ENCODE assay signal across 19 cellular contexts in the genomic region with DNA sequence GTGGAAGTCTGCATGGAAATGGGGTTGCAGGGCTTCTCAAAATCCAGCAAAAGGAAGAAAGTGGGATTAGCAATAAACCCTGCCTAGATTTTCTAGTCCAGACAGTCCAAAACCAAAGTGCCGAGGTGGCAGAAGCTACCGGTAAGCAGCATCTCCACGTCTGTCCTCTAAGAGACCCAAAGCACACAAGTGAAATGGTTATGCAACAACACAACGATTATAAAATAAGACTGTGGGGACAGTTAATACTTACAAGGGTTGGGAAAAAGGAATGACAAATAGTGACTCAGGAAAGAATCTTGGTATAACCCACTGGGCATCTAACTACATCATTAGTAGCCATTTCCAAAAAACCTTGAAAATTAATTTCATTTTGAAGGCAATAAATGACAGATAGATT. TPM values are rescaled to one million over a fixed set of nuclear protein-coding genes. Genes with fewer than 3 reads are reported as not detected.
DNase-seq lines count a peak whose midpoint lies in the region; ATAC-seq, FAIRE-seq and TF ChIP-seq lines count a peak whose summit lies in the region.
"Had no signal": no experiment of that assay in that cellular context is flagged by ENCODE, and none has a peak within 500 bp of the region (broad histone marks: within the 10 kb centered on the region; RNA-seq: fewer than 3 reads in every experiment).

No MANE protein-coding gene starts in this region.

- no peaks in the 10 kb centered on the region for H3K27me3 Mint-ChIP-seq in activated naive CD4-positive, alpha-beta T cell treated with anti-CD3 and anti-CD28 coated beads, Interleukin-2, amount 10 ng/mL, durations not matched to agents 7 days and 5 days
- H3K27me3 Mint-ChIP-seq: activated CD8-positive, alpha-beta T cell treated with anti-CD3 and anti-CD28 coated beads for 36 hours; memory B cell; stimulated activated naive B cell treated with anti-CD40 and anti-IgM and Interleukin-4, amounts not matched to agents 10 μg/mL and 1 μg/mL and 100 μg/mL, for 72 hours had no signal

- peaks cover 4% of the 10 kb centered on the region for H3K36me3 Mint-ChIP-seq in activated naive CD4-positive, alpha-beta T cell treated with anti-CD3 and anti-CD28 coated beads, Interleukin-2, amount 10 ng/mL, durations not matched to agents 7 days and 5 days

- peak overlapping the region; percentile 18 for H3K4ac ChIP-seq in trophoblast cell (ENCODE audit: low read depth, low read length)

- H2AFZ ChIP-seq in trophoblast cell (ENCODE audit: insufficient read depth, low read length, poor library complexity): no peak overlapping the region

- peaks cover 12% of the 10 kb centered on the region for H3K79me1 ChIP-seq in trophoblast cell (ENCODE audit: low read length)

- H2BK12ac ChIP-seq in trophoblast cell (ENCODE audit: low read length): no peak overlapping the region

- peaks cover 2% of the 10 kb centered on the region for H3K9me3 Mint-ChIP-seq in activated naive CD4-positive, alpha-beta T cell treated with anti-CD3 and anti-CD28 coated beads, Interleukin-2, amount 10 ng/mL, durations not matched to agents 7 days and 5 days
- H3K9me3 Mint-ChIP-seq: activated CD8-positive, alpha-beta T cell treated with anti-CD3 and anti-CD28 coated beads for 36 hours; immature natural killer cell; memory B cell had no signal

- H3K27ac ChIP-seq in heart right ventricle: peak overlapping the region in 8 of 10 donors; percentile 51 to 82 (median 72)
- peak overlapping the region; percentile 63 to 90 for H3K27ac ChIP-seq in coronary artery
- no peak overlapping the region for H3K27ac ChIP-seq in trophoblast cell (ENCODE audit: low read depth, low read length)
- H3K27ac ChIP-seq in urinary bladder (ENCODE audit: low read depth): peak overlapping the region; percentile 70
- H3K27ac ChIP-seq: VCaP had no signal

- H3K4me1 ChIP-seq in heart right ventricle: peaks cover 3 to 92% (median 66%) of the 10 kb centered on the region in 9 donors
- H3K4me1 ChIP-seq in trophoblast cell (ENCODE audit: control insufficient read depth in 1 of 2, insufficient read depth in 2 of 2, low read length in 2 of 2): peaks cover 29 to 47% of the 10 kb centered on the region in 2 experiments
- H3K4me1 ChIP-seq in urinary bladder (ENCODE audit: insufficient read depth): peaks cover 3% of the 10 kb centered on the region

- DNase-seq in heart right ventricle: no peak
- DNase-seq in cardiac septum (ENCODE audit: low spot score): no peak
- DNase-seq in coronary artery (ENCODE audit: low spot score): no peak
- DNase-seq in trophoblast cell: no peak
- DNase-seq in frontal cortex (ENCODE audit: low spot score in 2 of 2): no peak
- no peak for DNase-seq in stimulated activated naive CD4-positive, alpha-beta T cell (lab: John Stamatoyannopoulos, UW)
- no peak for DNase-seq in activated naive CD4-positive, alpha-beta T cell treated with anti-CD3 and anti-CD28 coated beads, Interleukin-2, amount 10 ng/mL, durations not matched to agents 7 days and 5 days
- DNase-seq: activated CD8-positive, alpha-beta T cell treated with anti-CD3 and anti-CD28 coated beads for 36 hours; GF-D8; immature natural killer cell; NCI-H187 treated with DMSO at 0.1 percent for 48 hours; NCI-H524 treated with DMSO at 0.1 percent for 48 hours; nucleus accumbens; stimulated activated naive B cell treated with anti-CD40 and anti-IgM and Interleukin-4, amounts not matched to agents 10 μg/mL and 1 μg/mL and 100 μg/mL, for 72 hours; SW 1271 had no signal

- H4K12ac ChIP-seq in trophoblast cell (ENCODE audit: low read depth, low read length): no peak overlapping the region

- no peaks in the 10 kb centered on the region for H3K4me1 Mint-ChIP-seq in activated naive CD4-positive, alpha-beta T cell treated with anti-CD3 and anti-CD28 coated beads, Interleukin-2, amount 10 ng/mL, durations not matched to agents 7 days and 5 days

- 75 to 80% methylated on average over 4 of the region's 4 CpGs for WGBS in heart right ventricle, 2 donors
- WGBS in trophoblast cell (ENCODE audit: extremely low coverage, insufficient coverage, insufficient read length): no CpG with 5 or more reads among the region's 4 CpGs
- WGBS in urinary bladder: 65% methylated on average over 4 of the region's 4 CpGs

- FAIRE-seq in frontal cortex (lab: Jason Lieb, UNC): no peak
- FAIRE-seq: A204.1 had no signal

- H3K36me3 ChIP-seq in heart right ventricle (peaks cover 0 to 4% (median 0%) of the 10 kb centered on the region in 9 donors), trophoblast cell (ENCODE audit: control insufficient read depth in 1 of 2, insufficient read depth in 2 of 2, low read length in 2 of 2) (peaks cover 7 to 10% of the 10 kb centered on the region in 2 experiments), urinary bladder (ENCODE audit: insufficient read depth) (no peaks in the 10 kb centered on the region)

- intact Hi-C loops in heart right ventricle (cut with DNase I) (loop anchor here in 1 of 10 donors (5.0 kb wide), 1 partner anchor 35 kb away; no protein-coding TSS in a partner anchor), cardiac septum (cut with DNase I) (no loop called here)

- no peak overlapping the region for H3K27ac Mint-ChIP-seq in activated naive CD4-positive, alpha-beta T cell treated with anti-CD3 and anti-CD28 coated beads, Interleukin-2, amount 10 ng/mL, durations not matched to agents 7 days and 5 days
- H3K27ac Mint-ChIP-seq: activated CD8-positive, alpha-beta T cell treated with anti-CD3 and anti-CD28 coated beads for 36 hours; immature natural killer cell; memory B cell; stimulated activated naive B cell treated with anti-CD40 and anti-IgM and Interleukin-4, amounts not matched to agents 10 μg/mL and 1 μg/mL and 100 μg/mL, for 72 hours had no signal

- no peak overlapping the region for H3K18ac ChIP-seq in trophoblast cell (ENCODE audit: low read length)

- H3K23ac ChIP-seq in trophoblast cell (ENCODE audit: low read length): no peak overlapping the region

- H3K14ac ChIP-seq in trophoblast cell (ENCODE audit: low read length): no peak overlapping the region

- CTCF ChIA-PET in activated naive CD4-positive, alpha-beta T cell treated with anti-CD3 and anti-CD28 coated beads, Interleukin-2, amount 10 ng/mL, durations not matched to agents 7 days and 5 days (lab: Charles Lee): no interaction called here

- no peak overlapping the region for H4K8ac ChIP-seq in trophoblast cell (ENCODE audit: low read depth, low read length)

- H3K79me2 ChIP-seq in trophoblast cell (ENCODE audit: control insufficient read depth, insufficient read depth, low read length, poor library complexity): peaks cover 35% of the 10 kb centered on the region

- no peak overlapping the region for H3K9ac ChIP-seq in trophoblast cell (ENCODE audit: low read length)

- no peak overlapping the region for H3K4me3 Mint-ChIP-seq in activated naive CD4-positive, alpha-beta T cell treated with anti-CD3 and anti-CD28 coated beads, Interleukin-2, amount 10 ng/mL, durations not matched to agents 7 days and 5 days
- H3K4me3 Mint-ChIP-seq: activated CD8-positive, alpha-beta T cell treated with anti-CD3 and anti-CD28 coated beads for 36 hours; immature natural killer cell; memory B cell; stimulated activated naive B cell treated with anti-CD40 and anti-IgM and Interleukin-4, amounts not matched to agents 10 μg/mL and 1 μg/mL and 100 μg/mL, for 72 hours had no signal

- no peak overlapping the region for H3K4me2 ChIP-seq in trophoblast cell (ENCODE audit: low read length)

- no peak overlapping the region for H2BK120ac ChIP-seq in trophoblast cell (ENCODE audit: insufficient read depth, low read length, poor library complexity)

- TF ChIP-seq CTCF in heart right ventricle (IDR thresholded peaks at IDR 0.05) (no peak), coronary artery (IDR thresholded peaks at IDR 0.05) (no peak)

- no peak overlapping the region for H2AK5ac ChIP-seq in trophoblast cell (ENCODE audit: low read length)

- ATAC-seq in heart right ventricle: no peak
- ATAC-seq: activated CD8-positive, alpha-beta T cell treated with anti-CD3 and anti-CD28 coated beads for 36 hours; stimulated activated naive B cell treated with anti-CD40 and anti-IgM and Interleukin-4, amounts not matched to agents 10 μg/mL and 1 μg/mL and 100 μg/mL, for 72 hours had no signal

- H3K9me3 ChIP-seq in heart right ventricle (no peaks in the 10 kb centered on the region), trophoblast cell (ENCODE audit: insufficient read depth, low read depth, low read length) (no peaks in the 10 kb centered on the region)

- no peak overlapping the region for H2BK5ac ChIP-seq in trophoblast cell (ENCODE audit: low read depth, low read length, poor library complexity)

- H3K27me3 ChIP-seq in heart right ventricle (no peaks in the 10 kb centered on the region), trophoblast cell (ENCODE audit: insufficient read depth, low read length) (no peaks in the 10 kb centered on the region)

- H4K91ac ChIP-seq in trophoblast cell (ENCODE audit: low read depth, low read length): no peak overlapping the region

- H3K4me3 ChIP-seq in heart right ventricle: no peak overlapping the region
- H3K4me3 ChIP-seq in coronary artery: no peak overlapping the region
- H3K4me3 ChIP-seq in trophoblast cell (ENCODE audit: low read depth, low read length): no peak overlapping the region
- no peak overlapping the region for H3K4me3 ChIP-seq in urinary bladder (ENCODE audit: low read depth, low read length)

RNA-seq across cellular contexts. Expression of a gene that starts 24.7 kb away (rescaled TPM):
- 10 to 100 TPM; 16.1 to 34.2 (median 23.7) TPM for total RNA-seq in heart right ventricle
- 1 to 10 TPM; 4.2 to 8.4 TPM for polyA plus RNA-seq in heart right ventricle
- 30.1 TPM for total RNA-seq in cardiac septum
- 134 and 136 TPM in 2 replicates for polyA plus RNA-seq in trophoblast cell (2013)
- 31.5 TPM for total RNA-seq in urinary bladder
- 20.7 TPM for polyA plus RNA-seq in urinary bladder
- total RNA-seq in frontal cortex: 0.82 TPM
